In genomic region chr6:34195726-34196115, GRCh38 we compare ENCODE assay signal across 1 cellular context.
TF ChIP-seq lines count a peak whose summit lies in the region.

No MANE protein-coding gene starts in this region.

TF ChIP-seq in GM23338, 12 proteins besides CTCF, POLR2A, EP300 and RAD21 (continued from another document):
- TF ChIP-seq, protein P1, sequence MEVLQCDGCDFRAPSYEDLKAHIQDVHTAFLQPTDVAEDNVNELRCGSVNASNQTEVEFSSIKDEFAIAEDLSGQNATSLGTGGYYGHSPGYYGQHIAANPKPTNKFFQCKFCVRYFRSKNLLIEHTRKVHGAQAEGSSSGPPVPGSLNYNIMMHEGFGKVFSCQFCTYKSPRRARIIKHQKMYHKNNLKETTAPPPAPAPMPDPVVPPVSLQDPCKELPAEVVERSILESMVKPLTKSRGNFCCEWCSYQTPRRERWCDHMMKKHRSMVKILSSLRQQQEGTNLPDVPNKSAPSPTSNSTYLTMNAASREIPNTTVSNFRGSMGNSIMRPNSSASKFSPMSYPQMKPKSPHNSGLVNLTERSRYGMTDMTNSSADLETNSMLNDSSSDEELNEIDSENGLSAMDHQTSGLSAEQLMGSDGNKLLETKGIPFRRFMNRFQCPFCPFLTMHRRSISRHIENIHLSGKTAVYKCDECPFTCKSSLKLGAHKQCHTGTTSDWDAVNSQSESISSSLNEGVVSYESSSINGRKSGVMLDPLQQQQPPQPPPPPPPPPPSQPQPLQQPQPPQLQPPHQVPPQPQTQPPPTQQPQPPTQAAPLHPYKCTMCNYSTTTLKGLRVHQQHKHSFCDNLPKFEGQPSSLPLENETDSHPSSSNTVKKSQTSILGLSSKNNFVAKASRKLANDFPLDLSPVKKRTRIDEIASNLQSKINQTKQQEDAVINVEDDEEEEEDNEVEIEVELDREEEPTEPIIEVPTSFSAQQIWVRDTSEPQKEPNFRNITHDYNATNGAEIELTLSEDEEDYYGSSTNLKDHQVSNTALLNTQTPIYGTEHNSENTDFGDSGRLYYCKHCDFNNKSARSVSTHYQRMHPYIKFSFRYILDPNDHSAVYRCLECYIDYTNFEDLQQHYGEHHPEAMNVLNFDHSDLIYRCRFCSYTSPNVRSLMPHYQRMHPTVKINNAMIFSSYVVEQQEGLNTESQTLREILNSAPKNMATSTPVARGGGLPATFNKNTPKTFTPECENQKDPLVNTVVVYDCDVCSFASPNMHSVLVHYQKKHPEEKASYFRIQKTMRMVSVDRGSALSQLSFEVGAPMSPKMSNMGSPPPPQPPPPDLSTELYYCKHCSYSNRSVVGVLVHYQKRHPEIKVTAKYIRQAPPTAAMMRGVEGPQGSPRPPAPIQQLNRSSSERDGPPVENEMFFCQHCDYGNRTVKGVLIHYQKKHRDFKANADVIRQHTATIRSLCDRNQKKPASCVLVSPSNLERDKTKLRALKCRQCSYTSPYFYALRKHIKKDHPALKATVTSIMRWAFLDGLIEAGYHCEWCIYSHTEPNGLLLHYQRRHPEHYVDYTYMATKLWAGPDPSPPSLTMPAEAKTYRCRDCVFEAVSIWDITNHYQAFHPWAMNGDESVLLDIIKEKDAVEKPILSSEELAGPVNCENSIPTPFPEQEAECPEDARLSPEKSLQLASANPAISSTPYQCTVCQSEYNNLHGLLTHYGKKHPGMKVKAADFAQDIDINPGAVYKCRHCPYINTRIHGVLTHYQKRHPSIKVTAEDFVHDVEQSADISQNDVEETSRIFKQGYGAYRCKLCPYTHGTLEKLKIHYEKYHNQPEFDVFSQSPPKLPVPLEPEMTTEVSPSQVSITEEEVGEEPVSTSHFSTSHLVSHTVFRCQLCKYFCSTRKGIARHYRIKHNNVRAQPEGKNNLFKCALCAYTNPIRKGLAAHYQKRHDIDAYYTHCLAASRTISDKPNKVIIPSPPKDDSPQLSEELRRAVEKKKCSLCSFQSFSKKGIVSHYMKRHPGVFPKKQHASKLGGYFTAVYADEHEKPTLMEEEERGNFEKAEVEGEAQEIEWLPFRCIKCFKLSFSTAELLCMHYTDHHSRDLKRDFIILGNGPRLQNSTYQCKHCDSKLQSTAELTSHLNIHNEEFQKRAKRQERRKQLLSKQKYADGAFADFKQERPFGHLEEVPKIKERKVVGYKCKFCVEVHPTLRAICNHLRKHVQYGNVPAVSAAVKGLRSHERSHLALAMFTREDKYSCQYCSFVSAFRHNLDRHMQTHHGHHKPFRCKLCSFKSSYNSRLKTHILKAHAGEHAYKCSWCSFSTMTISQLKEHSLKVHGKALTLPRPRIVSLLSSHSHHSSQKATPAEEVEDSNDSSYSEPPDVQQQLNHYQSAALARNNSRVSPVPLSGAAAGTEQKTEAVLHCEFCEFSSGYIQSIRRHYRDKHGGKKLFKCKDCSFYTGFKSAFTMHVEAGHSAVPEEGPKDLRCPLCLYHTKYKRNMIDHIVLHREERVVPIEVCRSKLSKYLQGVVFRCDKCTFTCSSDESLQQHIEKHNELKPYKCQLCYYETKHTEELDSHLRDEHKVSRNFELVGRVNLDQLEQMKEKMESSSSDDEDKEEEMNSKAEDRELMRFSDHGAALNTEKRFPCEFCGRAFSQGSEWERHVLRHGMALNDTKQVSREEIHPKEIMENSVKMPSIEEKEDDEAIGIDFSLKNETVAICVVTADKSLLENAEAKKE (CRISPR knock-in tag; IDR thresholded peaks at IDR 0.05) = no peak
- TF ChIP-seq, protein P2, sequence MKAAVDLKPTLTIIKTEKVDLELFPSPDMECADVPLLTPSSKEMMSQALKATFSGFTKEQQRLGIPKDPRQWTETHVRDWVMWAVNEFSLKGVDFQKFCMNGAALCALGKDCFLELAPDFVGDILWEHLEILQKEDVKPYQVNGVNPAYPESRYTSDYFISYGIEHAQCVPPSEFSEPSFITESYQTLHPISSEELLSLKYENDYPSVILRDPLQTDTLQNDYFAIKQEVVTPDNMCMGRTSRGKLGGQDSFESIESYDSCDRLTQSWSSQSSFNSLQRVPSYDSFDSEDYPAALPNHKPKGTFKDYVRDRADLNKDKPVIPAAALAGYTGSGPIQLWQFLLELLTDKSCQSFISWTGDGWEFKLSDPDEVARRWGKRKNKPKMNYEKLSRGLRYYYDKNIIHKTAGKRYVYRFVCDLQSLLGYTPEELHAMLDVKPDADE (IDR thresholded peaks at IDR 0.05) = no peak
- no peak for TF ChIP-seq STAT1 (IDR thresholded peaks at IDR 0.05; ENCODE audit: unreplicated experiment)
